21 cellular contexts compared by ENCODE assay signal in genomic region chr12:100528471-100529139, GRCh38. TPM values are rescaled to one million over a fixed set of nuclear protein-coding genes. Genes with fewer than 3 reads are reported as not detected.
DNase-seq lines count a peak whose midpoint lies in the region; ATAC-seq and FAIRE-seq lines count a peak whose summit lies in the region.
"Had no signal": no experiment of that assay in that cellular context is flagged by ENCODE, and none has a peak within 500 bp of the region (broad histone marks: within the 10 kb centered on the region; RNA-seq: fewer than 3 reads in every experiment).

No MANE protein-coding gene starts in this region.

- ATAC-seq in HG03045 (IDR thresholded peaks at IDR 0.05; ENCODE audit: unreplicated experiment) = no peak

- DNase-seq in DMS53 treated with DMSO at 0.1 percent for 48 hours (lab: John Stamatoyannopoulos, UW; ENCODE audit: unreplicated experiment) (peak; percentile 14), RCC 7860 (ENCODE audit: low spot score) (peak; percentile 75), kidney tubule cell (ENCODE audit: low spot score) (peak; percentile 91), posterior vena cava (ENCODE audit: low spot score) (no peak), NCI-H446 (lab: John Stamatoyannopoulos, UW) (no peak), NCI-H2029 treated with DMSO at 0.1 percent for 48 hours (lab: John Stamatoyannopoulos, UW) (no peak)
- DNase-seq: COR-L47; H9; MM.1S; NCI-H1092; NCI-H1436 treated with DMSO at 0.1 percent for 48 hours; NCI-H2029; NCI-H2171; NK-92 treated with Interleukin-12 subunit alpha and Interleukin-12 subunit beta, amount 100 ng/mL, for 24 hours; Right ventricle myocardium superior; SW 1271 had no signal

- peak; percentile 98 for FAIRE-seq in RCC 7860 (lab: Jason Lieb, UNC)
- FAIRE-seq: GM12891, GM18507 had no signal

- intact Hi-C loops in posterior vena cava (cut with DNase I) = no loop called here

RNA-seq across cellular contexts. Expression of gene GAS2L3, which starts 44.9 kb away (rescaled TPM):
- total RNA-seq in posterior vena cava = 1 to 10 TPM; 6.9 to 9.5 TPM

RNA-seq across cellular contexts. Expression of gene NR1H4, which starts 54.9 kb away (rescaled TPM):
- total RNA-seq in posterior vena cava = under 1 TPM in 1 of 2 donors, not detected in 1; 0.93 TPM
- total RNA-seq: B cell, H9, LHCN-M2, Right ventricle myocardium superior had no signal

Comparison
In these comparisons a context has a peak if more than half of its experiments do, and no peak if none do; other contexts are left out.
1. DNase-seq: peak in DMS53 treated with DMSO at 0.1 percent for 48 hours (single experiment), RCC 7860 (single experiment) and kidney tubule cell (single experiment); none in posterior vena cava (single experiment), NCI-H446 (0 of 2) and NCI-H2029 treated with DMSO at 0.1 percent for 48 hours (single experiment).